Comparison of ENCODE assay signal across 15 cellular contexts in genomic region chr9:112743216-112743835, GRCh38. TPM values are rescaled to one million over a fixed set of nuclear protein-coding genes. Genes with fewer than 3 reads are reported as not detected.
DNase-seq lines count a peak whose midpoint lies in the region; ATAC-seq and TF ChIP-seq lines count a peak whose summit lies in the region.
"Had no signal": no experiment of that assay in that cellular context is flagged by ENCODE, and none has a peak within 500 bp of the region (broad histone marks: within the 10 kb centered on the region; RNA-seq: fewer than 3 reads in every experiment).

No MANE protein-coding gene starts in this region.

- DNase-seq in cardiac muscle cell (ENCODE audit: low read depth in 1 of 2, low spot score in 1 of 2) (no peak), right cardiac atrium (no peak), SK-MEL-5 (ENCODE audit: low read depth, low spot score) (peak; percentile 61), fibroblast of pulmonary artery (ENCODE audit: low read depth) (no peak), CD1c-positive myeloid dendritic cell (ENCODE audit: extremely low spot score) (no peak), uterus (no peak)
- DNase-seq: ACHN; activated CD8-positive, alpha-beta T cell treated with anti-CD3 and anti-CD28 coated beads for 36 hours; DMS153; midbrain; SJCRH30; stimulated activated naive CD4-positive, alpha-beta T cell treated with Interleukin-2 at 50 U/mL for 16 hours had no signal

- intact Hi-C loops in right cardiac atrium (cut with DNase I) (no loop called here), uterus (cut with DNase I; ENCODE audit: low total_unique reads) (no loop called here)

- 91% methylated on average over 3 of the region's 3 CpGs for WGBS in right cardiac atrium

- H3K9me3 ChIP-seq in cardiac muscle cell (ENCODE audit: low read depth) (no peaks in the 10 kb centered on the region), right cardiac atrium (ENCODE audit: control insufficient read depth, low read length) (no peaks in the 10 kb centered on the region), uterus (no peaks in the 10 kb centered on the region)
- H3K9me3 ChIP-seq: SJCRH30 had no signal

- H3K4me1 ChIP-seq in cardiac muscle cell (ENCODE audit: low read depth) (no peaks in the 10 kb centered on the region), right cardiac atrium (ENCODE audit: control insufficient read depth, insufficient read depth, low read length) (no peaks in the 10 kb centered on the region), uterus (no peaks in the 10 kb centered on the region)
- H3K4me1 ChIP-seq: SJCRH30 had no signal

- H3K4me3 ChIP-seq in cardiac muscle cell (no peak overlapping the region), right cardiac atrium (ENCODE audit: low read length) (no peak overlapping the region), fibroblast of pulmonary artery (replicated peaks; ENCODE audit: low read depth, low read length) (no peak overlapping the region), uterus (no peak overlapping the region)
- H3K4me3 ChIP-seq: SJCRH30, skin epidermis had no signal

- no peak overlapping the region for H3K27ac ChIP-seq in cardiac muscle cell
- no peak overlapping the region for H3K27ac ChIP-seq in right cardiac atrium (ENCODE audit: low read length)
- H3K27ac ChIP-seq in temporal lobe (ENCODE audit: low read depth, low read length): peak overlapping the region; percentile 91
- no peak overlapping the region for H3K27ac ChIP-seq in uterus
- H3K27ac ChIP-seq: SJCRH30, skin epidermis had no signal

- TF ChIP-seq POLR2A in uterus (IDR thresholded peaks at IDR 0.05): no peak

- in situ Hi-C loops in SK-MEL-5 (cut with HindIII; ENCODE audit: low pct_unique_long_range_greater_than_20kb, low sequenced_read_pairs): no loop called here

- TF ChIP-seq CTCF in cardiac muscle cell (IDR thresholded peaks at IDR 0.05; ENCODE audit: low read depth, low read length) (peak; percentile 14), fibroblast of pulmonary artery (IDR thresholded peaks at IDR 0.05; ENCODE audit: low read length, missing control alignments) (peak; percentile 16), uterus (IDR thresholded peaks at IDR 0.05) (no peak)

- ATAC-seq in right cardiac atrium (no peak), GM21515 (IDR thresholded peaks at IDR 0.05; ENCODE audit: unreplicated experiment) (no peak)
- ATAC-seq: activated CD8-positive, alpha-beta T cell treated with anti-CD3 and anti-CD28 coated beads for 36 hours had no signal

- H3K36me3 ChIP-seq in cardiac muscle cell (no peaks in the 10 kb centered on the region), uterus (no peaks in the 10 kb centered on the region)
- H3K36me3 ChIP-seq: SJCRH30 had no signal

- H3K27me3 ChIP-seq in cardiac muscle cell (no peaks in the 10 kb centered on the region), right cardiac atrium (ENCODE audit: control insufficient read depth, insufficient read depth) (no peaks in the 10 kb centered on the region), uterus (no peaks in the 10 kb centered on the region)
- H3K27me3 ChIP-seq: SJCRH30 had no signal

RNA-seq across cellular contexts. Expression of gene SNX30, which starts 7.2 kb away (rescaled TPM):
- total RNA-seq in cardiac muscle cell (5.9 and 8.3 TPM in 2 replicates), right cardiac atrium (1 to 10 TPM; 3.9 to 4.7 (median 4.6) TPM), temporal lobe (21.1 TPM), uterus (10 to 100 TPM in 2 of 4 donors, 1 to 10 TPM in 2; 3.1 to 20.3 (median 11.6) TPM)
- polyA plus RNA-seq in cardiac muscle cell (3.1 and 3.4 TPM in 2 replicates), right cardiac atrium (1.2 TPM)
- 39.2 and 39.6 TPM in 2 replicates for total RNA-seq in SK-MEL-5 (2014; rRNA removed; shearing (Covaris generic))
- polyA plus RNA-seq in SK-MEL-5 (2015; cell fraction: cytosol; rRNA removed): 22.2 and 31.3 TPM in 2 replicates
- 35.6 and 40.4 TPM in 2 replicates for polyA plus RNA-seq in SK-MEL-5 (2015; cell fraction: nucleus; rRNA removed)

RNA-seq across cellular contexts. Expression of gene INIP, which starts 25.4 kb away (rescaled TPM):
- total RNA-seq in cardiac muscle cell (9.8 and 13.1 TPM in 2 replicates), right cardiac atrium (10 to 100 TPM; 11.5 to 19.2 (median 15.9) TPM), temporal lobe (20.4 TPM), uterus (100 to 1,000 TPM in 1 of 4 donors, 10 to 100 TPM in 3; 15.2 to 215 (median 57.6) TPM)
- polyA plus RNA-seq in cardiac muscle cell (18.9 and 20.5 TPM in 2 replicates), right cardiac atrium (11.1 TPM)
- total RNA-seq in SK-MEL-5 (2014; rRNA removed; shearing (Covaris generic)): 20.2 and 20.5 TPM in 2 replicates
- polyA plus RNA-seq in SK-MEL-5 (2015; cell fraction: cytosol; rRNA removed): 20.6 and 21.8 TPM in 2 replicates
- 9.3 and 18.6 TPM in 2 replicates for polyA plus RNA-seq in SK-MEL-5 (2015; cell fraction: nucleus; rRNA removed)

Comparison
In these comparisons a context has a peak if more than half of its experiments do, and no peak if none do; other contexts are left out.
1. CTCF ChIP-seq: peak in cardiac muscle cell (single experiment) and fibroblast of pulmonary artery (single experiment); none in uterus (0 of 4).